In the genomic region with DNA sequence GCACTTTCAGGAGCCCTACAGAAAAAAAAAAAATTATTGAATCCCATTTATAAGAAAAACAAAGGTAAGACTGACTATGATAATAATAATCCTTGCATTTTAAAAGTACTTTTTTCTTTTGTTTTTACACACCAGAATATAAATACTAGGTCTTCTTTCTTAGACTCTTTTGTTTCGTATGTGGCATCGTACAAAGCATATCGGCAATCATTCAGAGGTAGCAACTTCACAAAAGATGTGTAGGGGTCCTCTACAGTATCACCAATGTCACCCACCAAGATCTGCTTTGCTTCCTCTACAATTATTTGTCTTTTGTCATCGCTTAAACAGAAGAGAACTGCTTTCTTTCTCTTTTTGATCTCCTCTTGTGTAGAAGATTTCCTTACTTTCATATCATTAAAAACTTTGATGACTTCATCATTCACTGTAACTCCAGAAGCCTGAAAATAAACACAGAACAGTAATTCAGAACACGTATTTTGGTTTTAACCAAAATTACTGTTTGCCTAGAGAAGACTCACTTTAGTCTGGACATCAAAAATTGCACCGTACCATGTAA, we compare ENCODE assay signal across 8 cellular contexts. TPM values are rescaled to one million over a fixed set of nuclear protein-coding genes. Genes with fewer than 3 reads are reported as not detected.
DNase-seq lines count a peak whose midpoint lies in the region; ATAC-seq, FAIRE-seq and TF ChIP-seq lines count a peak whose summit lies in the region.

No MANE protein-coding gene starts in this region.

- no peak overlapping the region for H3K4ac ChIP-seq in neuronal stem cell (ENCODE audit: low read length)

- no CpG with 5 or more reads among the region's 6 CpGs for WGBS in neuronal stem cell (ENCODE audit: extremely low coverage in 2 of 2, insufficient read length in 2 of 2, insufficient replicate concordance in 1 of 2), 2 donors

- H3K9me2 ChIP-seq in OCI-LY1 (ENCODE audit: low read depth, low read length): no peaks in the 10 kb centered on the region

- no peak for TF ChIP-seq CTCF in OCI-LY1 (IDR thresholded peaks at IDR 0.05; ENCODE audit: low read length)

- H4K8ac ChIP-seq in neuronal stem cell (ENCODE audit: low read depth, low read length): no peak overlapping the region

- H3K4me2 ChIP-seq in OCI-LY1 (ENCODE audit: low read length): peak overlapping the region; percentile 90
- peak overlapping the region; percentile 29 for H3K4me2 ChIP-seq in neuronal stem cell (ENCODE audit: insufficient read depth, low read length, poor library complexity, severe bottlenecking)

- no peak for DNase-seq in CD4-positive, CD25-positive, alpha-beta regulatory T cell
- DNase-seq in neuronal stem cell (ENCODE audit: low spot score): no peak
- DNase-seq in iPS-NIHi11 (ENCODE audit: low spot score): no peak
- DNase-seq in activated CD8-positive, alpha-beta memory T cell treated with anti-CD3 and anti-CD28 coated beads, Interleukin-2, amount 50 U/mL, for 48 hours: no peak
- DNase-seq in GM12892 (ENCODE audit: insufficient read length): no peak

- no peaks in the 10 kb centered on the region for H3K9me3 Mint-ChIP-seq in CD4-positive, CD25-positive, alpha-beta regulatory T cell

- no peaks in the 10 kb centered on the region for H3K79me1 ChIP-seq in neuronal stem cell (ENCODE audit: low read depth, low read length)

- H3K79me2 ChIP-seq in OCI-LY1 (ENCODE audit: insufficient read depth, low read length): peaks cover 19% of the 10 kb centered on the region

- FAIRE-seq in GM12892 (lab: Jason Lieb, UNC): no peak

- peaks cover 5% of the 10 kb centered on the region for H3K36me3 Mint-ChIP-seq in CD4-positive, CD25-positive, alpha-beta regulatory T cell

- H2AFZ ChIP-seq in OCI-LY1 (ENCODE audit: low read length): 0 out of 2 replicates have a peak overlapping the region, but pooled peaks have one; percentile 1
- peak overlapping the region; percentile 99 for H2AFZ ChIP-seq in neuronal stem cell (ENCODE audit: low read length)

- H3K27me3 ChIP-seq in CD4-positive, CD25-positive, alpha-beta regulatory T cell (ENCODE audit: control insufficient read depth, insufficient read depth, low read length): peaks cover 4% of the 10 kb centered on the region
- H3K27me3 ChIP-seq in OCI-LY1 (ENCODE audit: insufficient read depth, low read length) (no peaks in the 10 kb centered on the region), endocrine pancreas (ENCODE audit: control insufficient read depth, insufficient read depth, low read length) (no peaks in the 10 kb centered on the region), neuronal stem cell (ENCODE audit: control insufficient read depth in 3 of 3, insufficient read depth in 3 of 3, low read depth in 1 of 3, low read length in 3 of 3) (peaks cover 0 to 15% (median 0%) of the 10 kb centered on the region in 3 experiments)

- H3K9ac ChIP-seq in OCI-LY1 (ENCODE audit: low read length) (peak overlapping the region; percentile 93), endocrine pancreas (ENCODE audit: control insufficient read depth, insufficient read depth, low read length) (peak overlapping the region; percentile 32), neuronal stem cell (ENCODE audit: low read depth, low read length, poor library complexity) (no peak overlapping the region)

- H3K27ac Mint-ChIP-seq in CD4-positive, CD25-positive, alpha-beta regulatory T cell: peak overlapping the region; percentile 80 to 94 (median 93)

- H3K4me1 ChIP-seq in CD4-positive, CD25-positive, alpha-beta regulatory T cell (ENCODE audit: control insufficient read depth, insufficient read depth, low read length, poor library complexity, severe bottlenecking): peaks cover 11% of the 10 kb centered on the region
- H3K4me1 ChIP-seq in OCI-LY1 (ENCODE audit: insufficient read depth, low read length, severe bottlenecking) (peaks cover 49% of the 10 kb centered on the region), endocrine pancreas (ENCODE audit: control insufficient read depth, insufficient read depth, low read length) (peaks cover 28% of the 10 kb centered on the region), neuronal stem cell (ENCODE audit: control insufficient read depth in 2 of 2, insufficient read depth in 1 of 2, low read depth in 1 of 2, low read length in 2 of 2) (peaks cover 0 to 6% of the 10 kb centered on the region in 2 donors)

- no peaks in the 10 kb centered on the region for H3K36me3 ChIP-seq in CD4-positive, CD25-positive, alpha-beta regulatory T cell (ENCODE audit: control insufficient read depth, insufficient read depth, low read length)
- H3K36me3 ChIP-seq in OCI-LY1 (ENCODE audit: insufficient read depth, low read length): peaks cover 24% of the 10 kb centered on the region; the same call in 1 of the 2 replicates
- no peaks in the 10 kb centered on the region for H3K36me3 ChIP-seq in endocrine pancreas (ENCODE audit: control insufficient read depth, insufficient read depth, low read length)
- peaks cover 0 to 27% of the 10 kb centered on the region in 2 donors for H3K36me3 ChIP-seq in neuronal stem cell (replicated peaks in 1 of 2; ENCODE audit: control insufficient read depth in 2 of 2, insufficient read depth in 2 of 2, low read length in 2 of 2)

- H3K27ac ChIP-seq in CD4-positive, CD25-positive, alpha-beta regulatory T cell (ENCODE audit: insufficient read depth, low read length, poor library complexity, severe bottlenecking): peak overlapping the region; percentile 71
- H3K27ac ChIP-seq in OCI-LY1 (ENCODE audit: low read depth, low read length, poor library complexity, severe bottlenecking) (peak overlapping the region; percentile 58), neuronal stem cell (replicated peaks; ENCODE audit: low read length) (no peak overlapping the region)

- peak overlapping the region; percentile 96 for H3K4me3 ChIP-seq in CD4-positive, CD25-positive, alpha-beta regulatory T cell (ENCODE audit: low read depth, low read length)
- peak overlapping the region; percentile 99 for H3K4me3 ChIP-seq in OCI-LY1 (ENCODE audit: low read depth, low read length, poor library complexity, severe bottlenecking)
- peak overlapping the region; percentile 93 for H3K4me3 ChIP-seq in endocrine pancreas (ENCODE audit: control insufficient read depth, insufficient read depth, low read length)
- H3K4me3 ChIP-seq in neuronal stem cell (ENCODE audit: low read length in 2 of 2): peak overlapping the region; percentile 84 to 92

- H3K27me3 Mint-ChIP-seq in CD4-positive, CD25-positive, alpha-beta regulatory T cell: peaks cover 5% of the 10 kb centered on the region

- H2BK120ac ChIP-seq in neuronal stem cell (ENCODE audit: low read depth, low read length): no peak overlapping the region

- H3K14ac ChIP-seq in neuronal stem cell (ENCODE audit: low read length): no peak overlapping the region

- no peak for TF ChIP-seq POLR2A in GM12892 (IDR thresholded peaks at IDR 0.05; ENCODE audit: low read depth, low read length)

- no peak overlapping the region for H2AK5ac ChIP-seq in neuronal stem cell (ENCODE audit: low read depth, low read length)

- no peak overlapping the region for H4K91ac ChIP-seq in neuronal stem cell (ENCODE audit: low read depth, low read length, poor library complexity)

- no peak overlapping the region for H2BK15ac ChIP-seq in neuronal stem cell (ENCODE audit: low read length)

- peaks cover 22 to 36% (median 30%) of the 10 kb centered on the region in 4 donors for H3K4me1 Mint-ChIP-seq in CD4-positive, CD25-positive, alpha-beta regulatory T cell

- no peak overlapping the region for H2BK5ac ChIP-seq in neuronal stem cell (ENCODE audit: low read length)

- H3K4me3 Mint-ChIP-seq in CD4-positive, CD25-positive, alpha-beta regulatory T cell: peak overlapping the region; percentile 92 to 98 (median 95)

- H3F3A ChIP-seq in OCI-LY1 (ENCODE audit: insufficient read depth, low read length): 0 out of 2 replicates have a peak, but pooled peaks cover 4% of the 10 kb centered on the region

- no peak overlapping the region for H3K23ac ChIP-seq in neuronal stem cell (ENCODE audit: low read depth, low read length, poor library complexity)

- H4K20me1 ChIP-seq in OCI-LY1 (ENCODE audit: insufficient read depth, low read length): no peaks in the 10 kb centered on the region

- no peak overlapping the region for H2BK12ac ChIP-seq in neuronal stem cell (ENCODE audit: low read length)

- no peak for ATAC-seq in CD4-positive, CD25-positive, alpha-beta regulatory T cell (ENCODE audit: low read depth in 2 of 2)
- ATAC-seq in HG03354 (IDR thresholded peaks at IDR 0.05; ENCODE audit: poor library complexity, severe bottlenecking, unreplicated experiment): no peak

- H3K9me3 ChIP-seq in CD4-positive, CD25-positive, alpha-beta regulatory T cell (ENCODE audit: control insufficient read depth in 2 of 2, low read length in 2 of 2): no peaks in the 10 kb centered on the region
- H3K9me3 ChIP-seq in OCI-LY1 (ENCODE audit: low read length) (no peaks in the 10 kb centered on the region), endocrine pancreas (ENCODE audit: control insufficient read depth, low read length) (no peaks in the 10 kb centered on the region), neuronal stem cell (replicated peaks in 1 of 2; ENCODE audit: control insufficient read depth in 2 of 2, insufficient read depth in 1 of 2, low read depth in 1 of 2, low read length in 2 of 2) (no peaks in the 10 kb centered on the region)

- H3K18ac ChIP-seq in neuronal stem cell (ENCODE audit: low read length): no peak overlapping the region

RNA-seq across cellular contexts. Expression of a gene that starts 1.2 kb away (rescaled TPM):
- 27.8 TPM for total RNA-seq in CD4-positive, CD25-positive, alpha-beta regulatory T cell
- 10 to 100 TPM in 1 of 4 donors, 1 to 10 TPM in 3; 7.1 to 11.1 (median 7.5) TPM for polyA plus RNA-seq in CD4-positive, CD25-positive, alpha-beta regulatory T cell
- 34.9 TPM for polyA plus RNA-seq in neuronal stem cell (2013, experiment 1 of 2)
- 35.4 TPM for polyA plus RNA-seq in neuronal stem cell (2013, experiment 2 of 2)
- 12.0 TPM for polyA plus RNA-seq in GM12892 (2012; ENCODE audit: missing spikeins)
